25 cellular contexts compared by ENCODE assay signal in genomic region chr20:37688093-37688492, GRCh38. TPM values are rescaled to one million over a fixed set of nuclear protein-coding genes. Genes with fewer than 3 reads are reported as not detected.
A peak's percentile ranks its signal among the peaks of the same experiment; 100 is the strongest.
DNase-seq lines count a peak whose midpoint lies in the region; ATAC-seq, FAIRE-seq and TF ChIP-seq lines count a peak whose summit lies in the region.
"Had no signal": no experiment of that assay in that cellular context is flagged by ENCODE, and none has a peak within 500 bp of the region (broad histone marks: within the 10 kb centered on the region; RNA-seq: fewer than 3 reads in every experiment).

No MANE protein-coding gene starts in this region.

- no peaks in the 10 kb centered on the region for H3K36me3 ChIP-seq in ACC112 (ENCODE audit: insufficient read depth, low read length)
- no peaks in the 10 kb centered on the region for H3K36me3 ChIP-seq in PC-9 (ENCODE audit: low read depth)
- no peaks in the 10 kb centered on the region for H3K36me3 ChIP-seq in lower lobe of right lung
- H3K36me3 ChIP-seq in HepG2 (replicated peaks in 1 of 2; ENCODE audit: control insufficient read depth in 1 of 2, insufficient read depth in 2 of 2, low read length in 2 of 2) = no peaks in the 10 kb centered on the region
- H3K36me3 ChIP-seq: BE2C had no signal

- no peak for FAIRE-seq in HepG2 (lab: Jason Lieb, UNC)
- FAIRE-seq: A204.1, D721Med, GM12892, GM19239 had no signal

- DNase-seq in NCI-H82 (lab: John Stamatoyannopoulos, UW) (peak; percentile 34), NCI-H82 treated with DMSO at 0.1 percent for 48 hours (lab: John Stamatoyannopoulos, UW; ENCODE audit: unreplicated experiment) (no peak), HCEC 1CT (peak; percentile 18), PC-9 (no peak), lower lobe of right lung (no peak), HepG2 (ENCODE audit: low spot score) (no peak), NCI-H1048 (lab: John Stamatoyannopoulos, UW) (no peak)
- DNase-seq: BE2C; CD4-positive, alpha-beta memory T cell; COR-L47; DMS153; DMS79 treated with DMSO at 0.1 percent for 48 hours; EL; GDM1; GOT3; H9; HFFc6; IMR-90 had no signal

- H2AFZ ChIP-seq in ACC112 (ENCODE audit: low read length, unreplicated experiment) = no peak overlapping the region
- no peak overlapping the region for H2AFZ ChIP-seq in PC-9
- H2AFZ ChIP-seq in HepG2 (ENCODE audit: low read length) = no peak overlapping the region

- H3K9me3 ChIP-seq in PC-9 (ENCODE audit: insufficient read depth, low read depth) (peaks cover 7% of the 10 kb centered on the region; the same call in 1 of the 2 replicates), lower lobe of right lung (no peaks in the 10 kb centered on the region), HepG2 (ENCODE audit: low read length) (no peaks in the 10 kb centered on the region)
- H3K9me3 ChIP-seq: BE2C had no signal

- ATAC-seq in lower lobe of right lung (no peak), HepG2 (no peak)

- H3K4me3 ChIP-seq in ACC112 (ENCODE audit: low read depth, low read length) (no peak overlapping the region), PC-9 (no peak overlapping the region), lower lobe of right lung (no peak overlapping the region), HepG2 (replicated peaks in 1 of 3; ENCODE audit: insufficient read depth in 1 of 3, low read depth in 2 of 3, low read length in 3 of 3) (no peak overlapping the region)

- H3K27ac ChIP-seq in ACC112 (ENCODE audit: low read depth, low read length) (peak overlapping the region; percentile 68), PC-9 (peak overlapping the region; percentile 74), lower lobe of right lung (no peak overlapping the region), HepG2 (ENCODE audit: extremely low read length, insufficient read depth, low read length) (no peak overlapping the region)
- H3K27ac ChIP-seq: C4-2B, HL-60 had no signal

- H3K4me1 ChIP-seq in ACC112 (ENCODE audit: control insufficient read depth, insufficient read depth, low read length, unreplicated experiment) (peaks cover 12% of the 10 kb centered on the region), PC-9 (replicated peaks; ENCODE audit: insufficient read depth) (peaks cover 19% of the 10 kb centered on the region), lower lobe of right lung (no peaks in the 10 kb centered on the region), HepG2 (ENCODE audit: insufficient read depth, low read length) (peaks cover 21% of the 10 kb centered on the region)
- H3K4me1 ChIP-seq: BE2C had no signal

- POLR2A ChIA-PET in PC-9 (lab: Charles Lee; ENCODE audit: unreplicated experiment) = no interaction called here
- POLR2A ChIA-PET in HepG2 (lab: Yijun Ruan, JAX) = no interaction called here

- CTCF ChIA-PET in PC-9 (lab: Charles Lee) (no interaction called here), HepG2 (lab: Yijun Ruan, JAX; ENCODE audit: low intra/inter-chr PET ratio, low total read pairs) (no interaction called here)

- H4K20me1 ChIP-seq in PC-9 (ENCODE audit: insufficient read depth) = no peaks in the 10 kb centered on the region
- H4K20me1 ChIP-seq in HepG2 (ENCODE audit: insufficient read depth, low read length) = no peaks in the 10 kb centered on the region

- WGBS in HepG2 (ENCODE audit: low lambda C conversion rate) = 13% methylated on average over 4 of the region's 4 CpGs

- H3K4me2 ChIP-seq in PC-9 (peak overlapping the region; percentile 35; the same call in 1 of the 2 replicates), HepG2 (ENCODE audit: low read depth, low read length) (no peak overlapping the region)

- H3K27me3 ChIP-seq in ACC112 (ENCODE audit: insufficient read depth, low read length) = no peaks in the 10 kb centered on the region
- no peaks in the 10 kb centered on the region for H3K27me3 ChIP-seq in PC-9 (ENCODE audit: insufficient read depth, low read depth)
- peaks cover 5% of the 10 kb centered on the region for H3K27me3 ChIP-seq in lower lobe of right lung (ENCODE audit: low read depth)
- H3K27me3 ChIP-seq in HepG2 (ENCODE audit: control insufficient read depth in 1 of 2, insufficient read depth in 2 of 2, low read length in 2 of 2) = 0 out of 5 replicates have a peak, but pooled peaks cover 0 to 4% of the 10 kb centered on the region in 2 experiments
- H3K27me3 ChIP-seq: BE2C had no signal

- BruUV-seq in PC-9 (replicated peaks; lab: Mats Ljungman, UMichigan) = no TSS peak
- BruUV-seq in HepG2 (replicated peaks; lab: Mats Ljungman, UMichigan) = no TSS peak

- no peak for TF ChIP-seq RAD21 in HepG2 (CRISPR knock-in tag; IDR thresholded peaks at IDR 0.05)

- intact Hi-C loops in PC-9 (cut with micrococcal nuclease; ENCODE audit: unreplicated experiment) (no loop called here), lower lobe of right lung (cut with DNase I) (no loop called here), HepG2 (cut with micrococcal nuclease; ENCODE audit: unreplicated experiment) (no loop called here)

- TF ChIP-seq EP300 in HepG2 (IDR thresholded peaks at IDR 0.05; ENCODE audit: low read depth in 2 of 2, low read length in 2 of 2) = no peak
- no peak for TF ChIP-seq EP300 in HepG2 (CRISPR knock-in tag; IDR thresholded peaks at IDR 0.05; ENCODE audit: borderline replicate concordance)

- in situ Hi-C loops in HepG2 (cut with HindIII; ENCODE audit: extremely low pct_ligation_motif_present, low pct_unique_long_range_greater_than_20kb) = no loop called here

- H3K9me2 ChIP-seq in PC-9 (ENCODE audit: insufficient read depth) = no peaks in the 10 kb centered on the region

- no peaks in the 10 kb centered on the region for H3K79me2 ChIP-seq in ACC112 (ENCODE audit: control insufficient read depth, insufficient read depth, low read length, unreplicated experiment)
- H3K79me2 ChIP-seq in PC-9 (ENCODE audit: low read depth) = no peaks in the 10 kb centered on the region
- H3K79me2 ChIP-seq in HepG2 (ENCODE audit: insufficient read depth, low read length) = no peaks in the 10 kb centered on the region

- no peak for TF ChIP-seq CTCF in PC-9 (conservative IDR thresholded peaks at IDR 0.05)
- no peak for TF ChIP-seq CTCF in lower lobe of right lung (IDR thresholded peaks at IDR 0.05)
- TF ChIP-seq CTCF in HepG2 (CRISPR knock-in tag; IDR thresholded peaks at IDR 0.05) = no peak

- no peak for TF ChIP-seq POLR2A in HepG2 (IDR thresholded peaks at IDR 0.05; ENCODE audit: insufficient read depth in 1 of 2, low read depth in 2 of 2, low read length in 2 of 2)

- no peak overlapping the region for H3K9ac ChIP-seq in HepG2 (ENCODE audit: insufficient read depth, low read depth, low read length)

- H3F3A ChIP-seq in PC-9 (ENCODE audit: insufficient read depth, low read depth) = peaks cover 22% of the 10 kb centered on the region

TF ChIP-seq in HepG2, 621 proteins besides CTCF, POLR2A, EP300 and RAD21:
- TF ChIP-seq SOX6 (IDR thresholded peaks at IDR 0.05) (no peak), SOX6 (CRISPR knock-in tag; IDR thresholded peaks at IDR 0.05) (no peak), ZKSCAN1 (IDR thresholded peaks at IDR 0.05; ENCODE audit: low read length) (no peak), ZNF335 (CRISPR knock-in tag; IDR thresholded peaks at IDR 0.05) (no peak), ZNF691 (CRISPR knock-in tag; IDR thresholded peaks at IDR 0.05; ENCODE audit: borderline replicate concordance, low read depth) (no peak), ATF1 (CRISPR knock-in tag; IDR thresholded peaks at IDR 0.05) (no peak)

RNA-seq across cellular contexts. Expression of gene CTNNBL1, which starts 5.7 kb away (rescaled TPM):
- 55.6 and 83.5 TPM in 2 replicates for total RNA-seq in PC-9 (2021)
- 52.3 TPM for total RNA-seq in lower lobe of right lung
- total RNA-seq in HepG2 (2016; rRNA removed; fragmentation: Illumina TruSeq; extraction: Trizol) = 94.6 and 136 TPM in 2 replicates
- 43.5 and 49.5 TPM in 2 replicates for total RNA-seq in HepG2 (2016; cell fraction: cytosol; rRNA removed; fragmentation: Illumina TruSeq; extraction: Trizol; ENCODE audit: low read depth)
- total RNA-seq in HepG2 (2016; cell fraction: insoluble cytoplasmic fraction; rRNA removed; fragmentation: Illumina TruSeq; extraction: Trizol) = 97.0 and 143 TPM in 2 replicates
- total RNA-seq in HepG2 (2016; cell fraction: membrane; rRNA removed; fragmentation: Illumina TruSeq; extraction: Trizol) = 53.6 and 54.9 TPM in 2 replicates
- total RNA-seq in HepG2 (2016; cell fraction: nucleus; rRNA removed; fragmentation: Illumina TruSeq; extraction: Trizol) = 47.8 and 48.8 TPM in 2 replicates
- 47.0 and 49.3 TPM in 2 replicates for polyA plus RNA-seq in HepG2 (2011; rRNA removed)
- polyA plus RNA-seq in HepG2 (2011; cell fraction: cytosol; rRNA removed) = 37.8 and 38.1 TPM in 2 replicates
- polyA plus RNA-seq in HepG2 (2011; cell fraction: nucleus; rRNA removed) = 17.2 and 18.0 TPM in 2 replicates
- polyA plus RNA-seq in HepG2 (2012) = 83.2 and 94.2 TPM in 2 replicates
- 53.4 and 54.1 TPM in 2 replicates for polyA plus RNA-seq in HepG2 (2016; cell fraction: cytosol; fragmentation: Illumina TruSeq; extraction: Trizol; ENCODE audit: low read depth)
- 156 and 162 TPM in 2 replicates for polyA plus RNA-seq in HepG2 (2016; cell fraction: insoluble cytoplasmic fraction; fragmentation: Illumina TruSeq; extraction: Trizol; ENCODE audit: low read depth)
- polyA plus RNA-seq in HepG2 (2016; cell fraction: membrane; fragmentation: Illumina TruSeq; extraction: Trizol; ENCODE audit: low read depth) = 50.8 and 57.2 TPM in 2 replicates
- 68.0 and 75.7 TPM in 2 replicates for polyA plus RNA-seq in HepG2 (2016; cell fraction: nucleus; fragmentation: Illumina TruSeq; extraction: Trizol; ENCODE audit: insufficient read depth, low read depth)
- 33.6 and 37.6 TPM in 2 replicates for polyA minus RNA-seq in HepG2 (2011; rRNA and poly(A)+ RNA removed; ENCODE audit: low replicate concordance)
- 27.5 and 33.1 TPM in 2 replicates for polyA minus RNA-seq in HepG2 (2011; cell fraction: cytosol; rRNA and poly(A)+ RNA removed)
- polyA minus RNA-seq in HepG2 (2011; cell fraction: nucleus; rRNA and poly(A)+ RNA removed) = 33.5 and 36.7 TPM in 2 replicates

Comparison
In these comparisons a context has a peak if more than half of its experiments do, and no peak if none do; other contexts are left out.
1. DNase-seq: peak in NCI-H82 (single experiment) and HCEC 1CT (single experiment); none in NCI-H82 treated with DMSO at 0.1 percent for 48 hours (single experiment), PC-9 (0 of 2), lower lobe of right lung (single experiment), HepG2 (single experiment) and NCI-H1048 (single experiment).
2. H3K27ac ChIP-seq: peak in ACC112 (single experiment) and PC-9 (single experiment); none in lower lobe of right lung (single experiment) and HepG2 (single experiment).